Comparison of ENCODE assay signal across 11 cellular contexts in genomic region chr12:76688627-76689026, GRCh38.
DNase-seq lines count a peak whose midpoint lies in the region; ATAC-seq, FAIRE-seq and TF ChIP-seq lines count a peak whose summit lies in the region.
"Had no signal": no experiment of that assay in that cellular context is flagged by ENCODE, and none has a peak within 500 bp of the region (broad histone marks: within the 10 kb centered on the region; RNA-seq: fewer than 3 reads in every experiment).

No MANE protein-coding gene starts in this region.

- 56 to 72% methylated on average over 2 of the region's 2 CpGs for WGBS in GM23248 (ENCODE audit: low coverage in 1 of 2, low lambda C conversion rate in 2 of 2, missing lambda C conversion rate in 2 of 2), 2 experiments
- 90 to 92% methylated on average over 2 of the region's 2 CpGs for WGBS in sigmoid colon, 2 donors

- peak overlapping the region; percentile 68 for H3K4me2 ChIP-seq in GM23248 (ENCODE audit: unreplicated experiment)
- peak overlapping the region; percentile 44; the same call in 1 of the 2 replicates for H3K4me2 ChIP-seq in PC-3 (ENCODE audit: low read length)
- no peak overlapping the region for H3K4me2 ChIP-seq in keratinocyte (ENCODE audit: control insufficient read depth, extremely low read depth, insufficient read depth, low read depth, low read length)

- POLR2A ChIA-PET in PC-3 (lab: Charles Lee; ENCODE audit: unreplicated experiment) = no interaction called here

- TF ChIP-seq CTCF in PC-3 (conservative IDR thresholded peaks at IDR 0.05; ENCODE audit: low read depth, low read length) (peak; percentile 51), keratinocyte (optimal IDR thresholded peaks at IDR 0.05 in 1 of 3, IDR thresholded peaks at IDR 0.05 in 1 of 3, conservative IDR thresholded peaks at IDR 0.05 in 1 of 3; ENCODE audit: extremely low read depth in 1 of 3, insufficient read depth in 2 of 3, low read length in 3 of 3) (peak in 2 of 3 experiments; percentile 21 to 24), sigmoid colon (IDR thresholded peaks at IDR 0.05) (no peak), WERI-Rb-1 (IDR thresholded peaks at IDR 0.05; ENCODE audit: low read depth, low read length) (no peak)

- H3K9ac ChIP-seq in GM23248 (peak overlapping the region; percentile 33; the same call in 1 of the 2 replicates), PC-3 (ENCODE audit: low read length) (no peak overlapping the region), keratinocyte (ENCODE audit: control insufficient read depth, extremely low read depth, insufficient read depth, low read length) (no peak overlapping the region)

- no peaks in the 10 kb centered on the region for H3K79me2 ChIP-seq in GM23248 (ENCODE audit: insufficient read depth)
- no peaks in the 10 kb centered on the region for H3K79me2 ChIP-seq in PC-3 (ENCODE audit: low read length)
- H3K79me2 ChIP-seq in keratinocyte (ENCODE audit: control insufficient read depth, insufficient read depth, low read length) = no peaks in the 10 kb centered on the region

- in situ Hi-C loops in GM23248 (cut with MboI) = no loop called here

- H3K9me2 ChIP-seq in GM23248 (ENCODE audit: insufficient read depth) (no peaks in the 10 kb centered on the region), PC-3 (replicated peaks; ENCODE audit: low read length) (no peaks in the 10 kb centered on the region)

- CTCF ChIA-PET in PC-3 (lab: Charles Lee) = no interaction called here

- H3K36me3 ChIP-seq in GM23248 (ENCODE audit: low read depth) = no peaks in the 10 kb centered on the region
- no peaks in the 10 kb centered on the region for H3K36me3 ChIP-seq in PC-3 (ENCODE audit: low read depth, low read length)
- no peaks in the 10 kb centered on the region for H3K36me3 ChIP-seq in keratinocyte (ENCODE audit: control insufficient read depth in 2 of 2, extremely low read depth in 1 of 2, insufficient read depth in 2 of 2, low read length in 2 of 2)
- H3K36me3 ChIP-seq in sigmoid colon = no peaks in the 10 kb centered on the region
- H3K36me3 ChIP-seq in WERI-Rb-1 = no peaks in the 10 kb centered on the region

- ATAC-seq in PC-3 (no peak), GM21529 (IDR thresholded peaks at IDR 0.05; ENCODE audit: unreplicated experiment) (no peak)

- intact Hi-C loops in PC-3 (cut with micrococcal nuclease) = loop anchor here (5.0 kb wide), 2 partner anchors 56 to 104 kb away; no protein-coding TSS in a partner anchor
- intact Hi-C loops in sigmoid colon (cut with DNase I) = no loop called here

- dilution Hi-C loops in keratinocyte (cut with MboI; ENCODE audit: extremely low pct_ligation_motif_present, low sequenced_read_pairs) = no loop called here

- H3F3A ChIP-seq in GM23248 (ENCODE audit: insufficient read depth) = peaks cover 27% of the 10 kb centered on the region
- no peaks in the 10 kb centered on the region for H3F3A ChIP-seq in PC-3 (ENCODE audit: low read length, unreplicated experiment)

- H3K4me3 ChIP-seq in GM23248 (peak overlapping the region; percentile 56; the same call in 1 of the 2 replicates), PC-3 (ENCODE audit: low read length) (no peak overlapping the region), keratinocyte (ENCODE audit: control insufficient read depth in 2 of 3, extremely low read depth in 1 of 3, insufficient read depth in 2 of 3, low read depth in 1 of 3, low read length in 3 of 3) (no peak overlapping the region), sigmoid colon (no peak overlapping the region), WERI-Rb-1 (ENCODE audit: low read depth, low read length) (no peak overlapping the region)

- no peak for FAIRE-seq in keratinocyte (lab: Jason Lieb, UNC)
- FAIRE-seq: GM12891, H54 had no signal

- no peak for TF ChIP-seq EP300 in sigmoid colon (IDR thresholded peaks at IDR 0.05)

- H4K20me1 ChIP-seq in GM23248 (ENCODE audit: insufficient read depth) = no peaks in the 10 kb centered on the region
- no peaks in the 10 kb centered on the region for H4K20me1 ChIP-seq in PC-3 (ENCODE audit: low read length)
- no peaks in the 10 kb centered on the region for H4K20me1 ChIP-seq in keratinocyte (ENCODE audit: control insufficient read depth, extremely low read depth, insufficient read depth, low read length)

- H3K27ac ChIP-seq in GM23248 (no peak overlapping the region), PC-3 (ENCODE audit: low read length) (no peak overlapping the region), keratinocyte (ENCODE audit: control insufficient read depth, insufficient read depth, low read length) (no peak overlapping the region), sigmoid colon (no peak overlapping the region), WERI-Rb-1 (no peak overlapping the region)

- peak; percentile 13 for DNase-seq in CD1c-positive myeloid dendritic cell (ENCODE audit: extremely low spot score)
- peak; percentile 42 for DNase-seq in GM23248
- DNase-seq in PC-3 = no peak
- DNase-seq in keratinocyte (ENCODE audit: low read depth, low spot score) = no peak
- no peak for DNase-seq in sigmoid colon
- DNase-seq in WERI-Rb-1 = no peak
- no peak for DNase-seq in KG1 (lab: John Stamatoyannopoulos, UW)
- DNase-seq: caudate nucleus had no signal

- no peaks in the 10 kb centered on the region for H3K9me1 ChIP-seq in keratinocyte (ENCODE audit: control insufficient read depth, extremely low read depth, insufficient read depth, low read length)

- no TSS peak for BruUV-seq in PC-3 (replicated peaks; lab: Mats Ljungman, UMichigan)

- no peak for TF ChIP-seq POLR2A in sigmoid colon (IDR thresholded peaks at IDR 0.05)

- H2AFZ ChIP-seq in GM23248 (peak overlapping the region; percentile 74; the same call in 1 of the 2 replicates), PC-3 (ENCODE audit: low read length) (no peak overlapping the region), keratinocyte (ENCODE audit: control insufficient read depth, low read length) (no peak overlapping the region)

- H3K9me3 ChIP-seq in GM23248 (ENCODE audit: low read depth) (no peaks in the 10 kb centered on the region), PC-3 (ENCODE audit: low read length) (no peaks in the 10 kb centered on the region), keratinocyte (ENCODE audit: control insufficient read depth, low read depth, low read length) (no peaks in the 10 kb centered on the region), sigmoid colon (no peaks in the 10 kb centered on the region), WERI-Rb-1 (ENCODE audit: severe bottlenecking) (no peaks in the 10 kb centered on the region)

- peaks cover 57% of the 10 kb centered on the region for H3K4me1 ChIP-seq in GM23248 (ENCODE audit: insufficient read depth)
- peaks cover 11% of the 10 kb centered on the region for H3K4me1 ChIP-seq in PC-3 (ENCODE audit: insufficient read depth, low read length)
- no peaks in the 10 kb centered on the region for H3K4me1 ChIP-seq in keratinocyte (ENCODE audit: control insufficient read depth, extremely low read depth, insufficient read depth, low read length)
- H3K4me1 ChIP-seq in sigmoid colon = peaks cover 0 to 13% (median 8%) of the 10 kb centered on the region in 4 donors

- no peaks in the 10 kb centered on the region for H3K27me3 ChIP-seq in GM23248 (replicated peaks; ENCODE audit: insufficient read depth)
- no peaks in the 10 kb centered on the region for H3K27me3 ChIP-seq in PC-3 (ENCODE audit: low read length)
- H3K27me3 ChIP-seq in keratinocyte (ENCODE audit: control insufficient read depth, extremely low read depth, insufficient read depth, low read length) = no peaks in the 10 kb centered on the region
- no peaks in the 10 kb centered on the region for H3K27me3 ChIP-seq in sigmoid colon
- H3K27me3 ChIP-seq in WERI-Rb-1 (ENCODE audit: insufficient read depth, low read depth, severe bottlenecking) = no peaks in the 10 kb centered on the region

Comparison
In these comparisons a context has a peak if more than half of its experiments do, and no peak if none do; other contexts are left out.
1. DNase-seq: peak in CD1c-positive myeloid dendritic cell (single experiment) and GM23248 (single experiment); none in PC-3 (single experiment), keratinocyte (single experiment), sigmoid colon (single experiment), WERI-Rb-1 (single experiment) and KG1 (single experiment).
2. CTCF ChIP-seq: peak in PC-3 (single experiment) and keratinocyte (2 of 3); none in sigmoid colon (0 of 4) and WERI-Rb-1 (single experiment).